8 cellular contexts compared by ENCODE assay signal in genomic region chr6:27145731-27146455, GRCh38.
DNase-seq lines count a peak whose midpoint lies in the region; ATAC-seq and TF ChIP-seq lines count a peak whose summit lies in the region.

No MANE protein-coding gene starts in this region.

- H3K4me3 Mint-ChIP-seq in Caco-2 (ENCODE audit: unreplicated experiment): no peak overlapping the region
- no peak overlapping the region for H3K4me3 Mint-ChIP-seq in H9
- H3K4me3 Mint-ChIP-seq in MCF 10A (ENCODE audit: unreplicated experiment): no peak overlapping the region

- no peaks in the 10 kb centered on the region for H3K79me1 ChIP-seq in H9 (ENCODE audit: insufficient read depth, low read depth, low read length, poor library complexity, severe bottlenecking)

- H2BK20ac ChIP-seq in H9 (ENCODE audit: low read depth, low read length, poor library complexity, severe bottlenecking): no peak overlapping the region

- no peaks in the 10 kb centered on the region for H3K27me3 Mint-ChIP-seq in Caco-2 (ENCODE audit: insufficient read depth, unreplicated experiment)
- no peaks in the 10 kb centered on the region for H3K27me3 Mint-ChIP-seq in H9 (ENCODE audit: low read depth)
- H3K27me3 Mint-ChIP-seq in MCF 10A (ENCODE audit: insufficient read depth, unreplicated experiment): no peaks in the 10 kb centered on the region

- no peak overlapping the region for H2BK12ac ChIP-seq in H9 (ENCODE audit: insufficient read length, low read depth, low read length)

- H4K8ac ChIP-seq in H9 (replicated peaks; ENCODE audit: insufficient read length, low read depth, low read length): no peak overlapping the region

- H3K79me2 ChIP-seq in H9 (ENCODE audit: insufficient read depth, low read length) (no peaks in the 10 kb centered on the region; the same call in 1 of the 2 replicates), smooth muscle cell (ENCODE audit: low read depth) (peaks cover 38% of the 10 kb centered on the region)

- peak overlapping the region; percentile 9 for H4K5ac ChIP-seq in H9 (ENCODE audit: insufficient read length, low read depth, low read length)

- no peak overlapping the region for H3K23ac ChIP-seq in H9 (ENCODE audit: insufficient read length, low read depth, low read length)

- TF ChIP-seq CTCF in Caco-2 (IDR thresholded peaks at IDR 0.05; ENCODE audit: insufficient read depth in 1 of 2, low read depth in 1 of 2, low read length in 1 of 2, severe bottlenecking in 1 of 2, unreplicated experiment in 1 of 2) (no peak), H9 (conservative IDR thresholded peaks at IDR 0.05) (no peak), MCF 10A (IDR thresholded peaks at IDR 0.05; ENCODE audit: unreplicated experiment) (no peak), smooth muscle cell (IDR thresholded peaks at IDR 0.05; ENCODE audit: borderline replicate concordance, insufficient read depth, poor library complexity, severe bottlenecking) (no peak)

- peak overlapping the region; percentile 25 for H3K56ac ChIP-seq in H9 (ENCODE audit: insufficient read length, low read depth, low read length)

- no peak overlapping the region for H4K91ac ChIP-seq in H9 (ENCODE audit: insufficient read length, low read depth, low read length)

- H3K27me3 ChIP-seq in Caco-2 (replicated peaks; ENCODE audit: control insufficient read depth, insufficient read depth, low read length): no peaks in the 10 kb centered on the region
- no peaks in the 10 kb centered on the region for H3K27me3 ChIP-seq in H9 (ENCODE audit: insufficient read depth, low read length)
- H3K27me3 ChIP-seq in smooth muscle cell (ENCODE audit: low read depth): no peaks in the 10 kb centered on the region

- peak overlapping the region; percentile 78 for H3K4me2 ChIP-seq in H9 (ENCODE audit: insufficient read depth, insufficient read length, low read length)
- peak overlapping the region; percentile 87 for H3K4me2 ChIP-seq in smooth muscle cell

- peak overlapping the region; percentile 66 for H3K18ac ChIP-seq in H9 (ENCODE audit: insufficient read length, low read depth, low read length)

- no peak overlapping the region for H3T11ph ChIP-seq in H9 (ENCODE audit: low read length)

- H3K23me2 ChIP-seq in H9 (ENCODE audit: insufficient read length, low read depth, low read length, poor library complexity, severe bottlenecking): peaks cover 11% of the 10 kb centered on the region

- H3K9me3 ChIP-seq in Caco-2 (no peaks in the 10 kb centered on the region), H9 (ENCODE audit: control insufficient read depth, low read depth, low read length) (no peaks in the 10 kb centered on the region), smooth muscle cell (replicated peaks; ENCODE audit: low read depth) (no peaks in the 10 kb centered on the region)

- H3K27ac ChIP-seq in H9 (ENCODE audit: insufficient read length, low read depth, low read length) (peak overlapping the region; percentile 92), smooth muscle cell (ENCODE audit: low read depth) (peak overlapping the region; percentile 68)

- no CpG with 5 or more reads among the region's 25 CpGs for WGBS in H9 (ENCODE audit: extremely low coverage, insufficient read length, low lambda C conversion rate)
- whole genome bisulfite sequencing in smooth muscle cell (ENCODE audit: low lambda C conversion rate): 0% methylated on average over 25 of the region's 25 CpGs

- H3F3A ChIP-seq in smooth muscle cell (ENCODE audit: low read depth): no peaks in the 10 kb centered on the region

- H3K4me3 ChIP-seq in Caco-2 (ENCODE audit: low read depth, low read length): peak overlapping the region; percentile 69
- peak overlapping the region; percentile 67 for H3K4me3 ChIP-seq in smooth muscle cell

- peak overlapping the region; percentile 5 for H2BK5ac ChIP-seq in H9 (ENCODE audit: insufficient read length, low read length)

- no peak overlapping the region for H2AK5ac ChIP-seq in H9 (ENCODE audit: insufficient read length, low read length)

- H3K4me1 ChIP-seq in Caco-2 (no peaks in the 10 kb centered on the region), H9 (ENCODE audit: insufficient read depth, low read length) (peaks cover 3% of the 10 kb centered on the region; the same call in 1 of the 2 replicates), smooth muscle cell (ENCODE audit: low read depth) (peaks cover 11% of the 10 kb centered on the region)

- intact Hi-C loops in Caco-2 (cut with micrococcal nuclease; ENCODE audit: unreplicated experiment) (loop anchor here (2.0 to 5.0 kb wide), 3 partner anchors 749 to 989 kb away; a partner anchor contains a TSS), MCF 10A (cut with micrococcal nuclease) (loop anchor here (1.0 to 5.0 kb wide), 4 partner anchors 14 to 949 kb away; a partner anchor contains a TSS)

- peak; percentile 65 to 81 for DNase-seq in Caco-2
- DNase-seq in H9: peak; percentile 77
- peak; percentile 83 for DNase-seq in NCI-H2081 treated with DMSO at 0.1 percent for 48 hours (lab: John Stamatoyannopoulos, UW)
- peak; percentile 64 for DNase-seq in T-helper 22 cell (ENCODE audit: low read depth)
- peak; percentile 91 for DNase-seq in MCF 10A (ENCODE audit: unreplicated experiment)
- DNase-seq in iPS-NIHi11 (ENCODE audit: low spot score): peak; percentile 12
- no peak for DNase-seq in smooth muscle cell (lab: John Stamatoyannopoulos, UW; ENCODE audit: unreplicated experiment)

- no peak for ATAC-seq in GM18870 (IDR thresholded peaks at IDR 0.05; ENCODE audit: unreplicated experiment)

- H3K36me3 Mint-ChIP-seq in Caco-2 (ENCODE audit: insufficient read depth, unreplicated experiment) (peaks cover 10% of the 10 kb centered on the region), H9 (ENCODE audit: insufficient read depth in 1 of 3, low read depth in 3 of 3) (peaks cover 0 to 8% (median 0%) of the 10 kb centered on the region in 3 experiments; a peak in 3 of 7 replicates), MCF 10A (ENCODE audit: insufficient read depth, unreplicated experiment) (no peaks in the 10 kb centered on the region)

- H3K14ac ChIP-seq in H9 (ENCODE audit: insufficient read depth, low read length): peak overlapping the region; percentile 76

- CTCF ChIA-PET in Caco-2 (lab: Charles Lee) (interaction anchor here (1.2 to 1.3 kb wide), 2 partner anchors 11 to 19 kb away, joined by 3 to 4 read pairs; no protein-coding TSS in a partner anchor), MCF 10A (lab: Yijun Ruan, JAX) (interaction anchor here (0.8 to 2.4 kb wide), 5 partner anchors 14 to 769 kb away, joined by 3 to 12 read pairs (median 6); a partner anchor contains a TSS)

- H3K4ac ChIP-seq in H9 (ENCODE audit: low read depth, low read length): no peak overlapping the region; the same call in 1 of the 2 replicates

- H2BK120ac ChIP-seq in H9 (ENCODE audit: low read depth, low read length, poor library complexity, severe bottlenecking): peak overlapping the region; percentile 52

- H3K36me3 ChIP-seq in Caco-2 (ENCODE audit: control insufficient read depth, insufficient read depth, low read length) (no peaks in the 10 kb centered on the region), smooth muscle cell (ENCODE audit: low read depth) (no peaks in the 10 kb centered on the region)

- H3K27ac Mint-ChIP-seq in Caco-2 (ENCODE audit: unreplicated experiment) (no peak overlapping the region), H9 (no peak overlapping the region), MCF 10A (ENCODE audit: low read depth, unreplicated experiment) (no peak overlapping the region)

- H3K9me3 Mint-ChIP-seq in Caco-2 (ENCODE audit: unreplicated experiment) (no peaks in the 10 kb centered on the region), H9 (no peaks in the 10 kb centered on the region), MCF 10A (ENCODE audit: unreplicated experiment) (no peaks in the 10 kb centered on the region)

- H3K9ac ChIP-seq in H9 (ENCODE audit: extremely low read depth, insufficient read length, low read length) (peak overlapping the region; percentile 95), smooth muscle cell (ENCODE audit: low read depth) (peak overlapping the region; percentile 59)

- H2BK15ac ChIP-seq in H9 (ENCODE audit: low read depth, low read length): no peak overlapping the region

- H3K4me1 Mint-ChIP-seq in Caco-2 (ENCODE audit: low read depth, unreplicated experiment) (peaks cover 8% of the 10 kb centered on the region), H9 (peaks cover 22% of the 10 kb centered on the region in 2 experiments), MCF 10A (ENCODE audit: insufficient read depth, unreplicated experiment) (no peaks in the 10 kb centered on the region)

- POLR2A ChIA-PET in Caco-2 (lab: Charles Lee) (interaction anchor here (0.6 to 3.8 kb wide), 6 partner anchors 7 to 962 kb away, joined by 3 to 221 read pairs (median 10); a partner anchor contains a TSS), MCF 10A (lab: Yijun Ruan, JAX) (interaction anchor here (0.6 to 12.2 kb wide), 53 partner anchors 8 to 1124 kb away, joined by 3 to 621 read pairs (median 8); partner anchors contain the start of gene ZNF184)

- no TSS peak for BruUV-seq in Caco-2 (replicated peaks; lab: Mats Ljungman, UMichigan)
- no TSS peak for BruUV-seq in MCF 10A (replicated peaks; lab: Mats Ljungman, UMichigan)

- H4K20me1 ChIP-seq in H9 (ENCODE audit: control insufficient read depth, insufficient read depth, insufficient read length) (no peaks in the 10 kb centered on the region), smooth muscle cell (ENCODE audit: low read depth) (no peaks in the 10 kb centered on the region)

- no peak overlapping the region for H2AFZ ChIP-seq in H9 (ENCODE audit: low read length)
- H2AFZ ChIP-seq in smooth muscle cell (ENCODE audit: low read depth): peak overlapping the region; percentile 70
